Comparison of ENCODE assay signal across 1 cellular context in the genomic region with DNA sequence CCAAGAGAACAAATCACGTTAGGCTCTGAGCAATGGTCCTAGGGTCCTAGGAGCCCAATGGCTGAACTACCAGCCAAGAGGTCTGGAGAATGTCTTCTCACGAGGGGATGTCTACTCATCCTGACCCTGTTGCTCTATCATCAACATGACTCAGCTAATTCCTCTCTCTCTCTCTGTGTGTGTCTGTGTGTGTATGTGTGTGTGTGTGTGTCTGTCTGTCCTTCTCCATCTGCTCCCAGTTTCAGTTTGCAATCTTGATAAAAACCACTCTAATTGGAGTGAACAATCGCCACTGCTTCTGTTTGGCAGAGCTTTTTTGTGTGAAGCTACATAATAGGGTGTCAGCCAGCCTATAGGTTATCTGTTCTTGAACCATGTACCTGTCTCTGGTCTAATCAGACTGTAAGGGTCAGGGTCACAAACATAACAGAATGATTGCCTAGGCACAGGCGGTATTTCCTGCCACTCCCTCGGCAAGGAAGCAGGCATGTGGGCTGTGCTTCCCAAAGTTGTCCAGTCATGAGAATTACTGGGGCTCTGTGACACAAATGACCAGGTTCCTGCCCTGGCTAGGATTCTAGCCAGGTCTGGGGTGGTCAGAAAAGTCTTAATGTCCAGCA.
TF ChIP-seq lines count a peak whose summit lies in the region.

No MANE protein-coding gene starts in this region.

TF ChIP-seq in SK-N-SH treated with all-trans-retinoic acid at 6 μM for 48 hours, 23 proteins besides CTCF, POLR2A, EP300 and RAD21 (continued from another document):
- no peak for TF ChIP-seq CREB5 (CRISPR knock-in tag; IDR thresholded peaks at IDR 0.05; ENCODE audit: low read depth)
